11 cellular contexts compared by ENCODE assay signal in genomic region chr3:114863848-114864247, GRCh38.
DNase-seq lines count a peak whose midpoint lies in the region; ATAC-seq and TF ChIP-seq lines count a peak whose summit lies in the region.
"Had no signal": no experiment of that assay in that cellular context is flagged by ENCODE, and none has a peak within 500 bp of the region (broad histone marks: within the 10 kb centered on the region; RNA-seq: fewer than 3 reads in every experiment).

No MANE protein-coding gene starts in this region.

- H2AFZ ChIP-seq in SK-N-SH (ENCODE audit: low read depth) (no peak overlapping the region), KMS-11 (ENCODE audit: low read depth) (peak overlapping the region; percentile 15; the same call in 1 of the 2 replicates)

- TF ChIP-seq POLR2A in gastrocnemius medialis (IDR thresholded peaks at IDR 0.05) (no peak), prostate gland (IDR thresholded peaks at IDR 0.05) (no peak)

- peak overlapping the region; percentile 26; the same call in 1 of the 2 replicates for H3K4me2 ChIP-seq in SK-N-SH
- H3K4me2 ChIP-seq in KMS-11, result peak overlapping the region; percentile 63
- H3K4me2 ChIP-seq: A549 had no signal

- H3K9ac ChIP-seq in SK-N-SH, result no peak overlapping the region
- no peak overlapping the region for H3K9ac ChIP-seq in KMS-11

- TF ChIP-seq CTCF in SK-N-SH (IDR thresholded peaks at IDR 0.05) (no peak), KMS-11 (conservative IDR thresholded peaks at IDR 0.05; ENCODE audit: low read depth, low read length) (no peak), dorsolateral prefrontal cortex (IDR thresholded peaks at IDR 0.05 in 54 of 56, conservative IDR thresholded peaks at IDR 0.05 in 2 of 56; ENCODE audit: low read depth in 1 of 56, partially characterized antibody in 56 of 56) (peak in 2 of 56 donors; percentile 6 to 9), gastrocnemius medialis (IDR thresholded peaks at IDR 0.05 in 4 of 5, conservative IDR thresholded peaks at IDR 0.05 in 1 of 5) (no peak), prostate gland (IDR thresholded peaks at IDR 0.05) (no peak)

- intact Hi-C loops in dorsolateral prefrontal cortex (cut with DNase I), result no loop called here
- intact Hi-C loops in gastrocnemius medialis (cut with DNase I; ENCODE audit: low total_unique reads), result no loop called here
- intact Hi-C loops in prostate gland (cut with DNase I), result no loop called here

- no peaks in the 10 kb centered on the region for H3K9me2 ChIP-seq in SK-N-SH

- no peaks in the 10 kb centered on the region for H3K4me1 ChIP-seq in SK-N-SH (ENCODE audit: control insufficient read depth in 1 of 2, insufficient read depth in 2 of 2, low read depth in 1 of 2, low read length in 1 of 2)
- H3K4me1 ChIP-seq in KMS-11 (ENCODE audit: low read depth, poor library complexity, severe bottlenecking), result peaks cover 42% of the 10 kb centered on the region
- peaks cover 28 to 45% of the 10 kb centered on the region in 2 donors for H3K4me1 ChIP-seq in gastrocnemius medialis
- no peaks in the 10 kb centered on the region for H3K4me1 ChIP-seq in prostate gland (replicated peaks)

- H3K79me2 ChIP-seq in SK-N-SH (ENCODE audit: insufficient read depth), result no peaks in the 10 kb centered on the region
- H3K79me2 ChIP-seq in KMS-11 (ENCODE audit: insufficient read depth, low read depth), result no peaks in the 10 kb centered on the region

- no peak for TF ChIP-seq RAD21 in SK-N-SH (IDR thresholded peaks at IDR 0.05; ENCODE audit: low read length)

- no peak overlapping the region for H3K27ac ChIP-seq in SK-N-SH (ENCODE audit: low read depth in 2 of 2, low read length in 1 of 2)
- H3K27ac ChIP-seq in KMS-11, result no peak overlapping the region
- peak overlapping the region in 41 of 59 donors; percentile 8 to 78 (median 41) for H3K27ac ChIP-seq in dorsolateral prefrontal cortex
- H3K27ac ChIP-seq in gastrocnemius medialis, result peak overlapping the region; percentile 2 to 66 (median 34)
- H3K27ac ChIP-seq in prostate gland, result no peak overlapping the region
- H3K27ac ChIP-seq: A549 had no signal

- H4K20me1 ChIP-seq in SK-N-SH (ENCODE audit: insufficient read depth) (no peaks in the 10 kb centered on the region), KMS-11 (ENCODE audit: insufficient read depth) (no peaks in the 10 kb centered on the region)

- in situ Hi-C loops in gastrocnemius medialis (cut with MboI; ENCODE audit: low sequenced_read_pairs in 4 of 4), result no loop called here

- POLR2A ChIA-PET in SK-N-SH (lab: Yijun Ruan, JAX), result no interaction called here

- H3K9me3 ChIP-seq in SK-N-SH (no peaks in the 10 kb centered on the region), gastrocnemius medialis (no peaks in the 10 kb centered on the region), prostate gland (no peaks in the 10 kb centered on the region)
- H3K9me3 ChIP-seq: A549 had no signal

- TF ChIP-seq EP300 in SK-N-SH (IDR thresholded peaks at IDR 0.05; ENCODE audit: borderline replicate concordance in 1 of 2, low read depth in 1 of 2, low read length in 1 of 2), result no peak

- no peaks in the 10 kb centered on the region for H3F3A ChIP-seq in SK-N-SH (replicated peaks; ENCODE audit: insufficient read depth)

- no peaks in the 10 kb centered on the region for H3K36me3 ChIP-seq in SK-N-SH (replicated peaks in 1 of 2; ENCODE audit: control insufficient read depth in 1 of 2, insufficient read depth in 2 of 2, low read length in 1 of 2)
- no peaks in the 10 kb centered on the region for H3K36me3 ChIP-seq in KMS-11 (ENCODE audit: insufficient read depth)
- H3K36me3 ChIP-seq in gastrocnemius medialis, result no peaks in the 10 kb centered on the region
- H3K36me3 ChIP-seq in prostate gland, result no peaks in the 10 kb centered on the region

- H3K4me3 ChIP-seq in SK-N-SH (ENCODE audit: low read depth in 2 of 2, low read length in 1 of 2) (no peak overlapping the region), KMS-11 (IDR thresholded peaks at IDR 0.05; ENCODE audit: insufficient read depth, low read depth, low read length) (no peak overlapping the region), dorsolateral prefrontal cortex (peak overlapping the region in 56 of 59 donors; percentile 3 to 64 (median 38)), gastrocnemius medialis (peak overlapping the region; percentile 17 to 36 (median 30)), prostate gland (no peak overlapping the region)
- H3K4me3 ChIP-seq: A549 had no signal

- ATAC-seq in SK-N-SH treated with all-trans-retinoic acid at 6 μM for 48 hours (no peak), gastrocnemius medialis (no peak)
- ATAC-seq: A549 had no signal

- CTCF ChIA-PET in SK-N-SH (lab: Yijun Ruan, JAX), result no interaction called here

- H3K27me3 ChIP-seq in SK-N-SH (ENCODE audit: insufficient read depth) (no peaks in the 10 kb centered on the region), KMS-11 (ENCODE audit: insufficient read depth, low read depth) (no peaks in the 10 kb centered on the region), dorsolateral prefrontal cortex (no peaks in the 10 kb centered on the region), gastrocnemius medialis (no peaks in the 10 kb centered on the region), prostate gland (replicated peaks; ENCODE audit: insufficient read depth) (no peaks in the 10 kb centered on the region)

- DNase-seq in SK-N-SH (no peak), dorsolateral prefrontal cortex (no peak), gastrocnemius medialis (no peak), SKM-1 treated with dmso at 0.1 percent for 144 hours (lab: John Stamatoyannopoulos, UW; ENCODE audit: unreplicated experiment) (no peak), prostate gland (ENCODE audit: low spot score) (no peak)
- no peak for DNase-seq in activated CD4-positive, CD25-positive, alpha-beta regulatory T cell treated with anti-CD3 and anti-CD28 coated beads, Interleukin-2, amount 50 U/mL, for 72 hours
- DNase-seq: effector CD8-positive, alpha-beta T cell; NCI-H524 had no signal

- WGBS in SK-N-SH (ENCODE audit: low lambda C conversion rate), result 89% methylated on average over 1 of the region's 1 CpG
- 3% methylated on average over 1 of the region's 1 CpG for WGBS in prostate gland

TF ChIP-seq in SK-N-SH, 30 proteins besides CTCF, POLR2A, EP300 and RAD21 (continues in another document):
- TF ChIP-seq ELF1 (IDR thresholded peaks at IDR 0.05) (no peak), RCOR1 (IDR thresholded peaks at IDR 0.05; ENCODE audit: low read length) (no peak), EZH2phosphoT487 (IDR thresholded peaks at IDR 0.05; ENCODE audit: borderline replicate concordance, low read depth) (no peak), MXI1 (IDR thresholded peaks at IDR 0.05; ENCODE audit: low read depth, low read length) (no peak), CHD2 (IDR thresholded peaks at IDR 0.05; ENCODE audit: low read length, partially characterized antibody) (no peak), POLR2AphosphoS5 (IDR thresholded peaks at IDR 0.05; ENCODE audit: low read depth, low read length) (no peak)

TF ChIP-seq in SK-N-SH treated with all-trans-retinoic acid at 6 μM for 48 hours, 23 proteins besides CTCF, POLR2A, EP300 and RAD21:
- TF ChIP-seq TOX (CRISPR knock-in tag; IDR thresholded peaks at IDR 0.05; ENCODE audit: borderline replicate concordance) (no peak), GLIS3 (CRISPR knock-in tag; IDR thresholded peaks at IDR 0.05) (no peak), RARB (CRISPR knock-in tag; IDR thresholded peaks at IDR 0.05) (no peak), PATZ1 (CRISPR knock-in tag; IDR thresholded peaks at IDR 0.05; ENCODE audit: borderline replicate concordance) (no peak), ZFP3 (CRISPR knock-in tag; IDR thresholded peaks at IDR 0.05) (no peak), OSR1 (CRISPR knock-in tag; IDR thresholded peaks at IDR 0.05) (no peak), CSDC2 (CRISPR knock-in tag; IDR thresholded peaks at IDR 0.05) (no peak), ZNF565 (CRISPR knock-in tag; conservative IDR thresholded peaks at IDR 0.05; ENCODE audit: low read depth) (no peak), CSRNP3 (CRISPR knock-in tag; IDR thresholded peaks at IDR 0.05) (no peak), ARNTL (CRISPR knock-in tag; IDR thresholded peaks at IDR 0.05; ENCODE audit: borderline replicate concordance, low read depth) (no peak)
TF ChIP-seq in SK-N-SH treated with all-trans-retinoic acid at 6 μM for 48 hours: peak in this region for 0.

Comparison
In these comparisons a context has a peak if more than half of its experiments do, and no peak if none do; other contexts are left out.
1. H3K27ac ChIP-seq: peak in dorsolateral prefrontal cortex (41 of 59) and gastrocnemius medialis (4 of 4); none in SK-N-SH (0 of 2), KMS-11 (single experiment) and prostate gland (0 of 2).
2. H3K4me3 ChIP-seq: peak in dorsolateral prefrontal cortex (56 of 59) and gastrocnemius medialis (4 of 4); none in SK-N-SH (0 of 2), KMS-11 (single experiment) and prostate gland (0 of 2).